9 cellular contexts compared by ENCODE assay signal in genomic region chr19:10872551-10873107, GRCh38. TPM values are rescaled to one million over a fixed set of nuclear protein-coding genes. Genes with fewer than 3 reads are reported as not detected.
A peak's percentile ranks its signal among the peaks of the same experiment; 100 is the strongest.
DNase-seq lines count a peak whose midpoint lies in the region; ATAC-seq, FAIRE-seq and TF ChIP-seq lines count a peak whose summit lies in the region.
"Had no signal": no experiment of that assay in that cellular context is flagged by ENCODE, and none has a peak within 500 bp of the region (broad histone marks: within the 10 kb centered on the region; RNA-seq: fewer than 3 reads in every experiment).

No MANE protein-coding gene starts in this region.

- peak overlapping the region; percentile 98 for H3K4me3 ChIP-seq in A673 (ENCODE audit: low read depth, low read length, poor library complexity, severe bottlenecking)
- peak overlapping the region; percentile 68 for H3K4me3 ChIP-seq in GM12878
- H3K4me3 ChIP-seq in muscle layer of colon (ENCODE audit: low read depth in 1 of 2, low read length in 2 of 2), result peak overlapping the region; percentile 66 to 84

- H3K27me3 ChIP-seq in A673 (replicated peaks; ENCODE audit: insufficient read depth, low read depth, low read length, poor library complexity) (no peaks in the 10 kb centered on the region), GM12878 (replicated peaks in 1 of 2; ENCODE audit: control insufficient read depth in 2 of 2, insufficient read depth in 2 of 2, low read length in 1 of 2) (no peaks in the 10 kb centered on the region), muscle layer of colon (ENCODE audit: control insufficient read depth in 1 of 2, insufficient read depth in 2 of 2, low read length in 2 of 2) (no peaks in the 10 kb centered on the region)

- under 1% methylated on average over 16 of the region's 16 CpGs for WGBS in GM12878 (ENCODE audit: insufficient coverage, insufficient replicate concordance, low lambda C conversion rate, missing lambda C conversion rate)

- SMC1A ChIA-PET in GM12878 (lab: Charles Lee; ENCODE audit: uncharacterized antibody, unreplicated experiment), result interaction anchor here (0.7 to 4.5 kb wide), 14 partner anchors 8 to 155 kb away, joined by 3 to 28 read pairs (median 6); partner anchors contain the start of genes DNM2 and TMED1

- peak overlapping the region; percentile 78 for H3K9ac ChIP-seq in GM12878 (ENCODE audit: control insufficient read depth, insufficient read depth, low read length)
- H3K9ac ChIP-seq in muscle layer of colon (ENCODE audit: low read length), result peak overlapping the region; percentile 71

- 0 out of 2 replicates have a peak, but pooled peaks have one; percentile 4 for TF ChIP-seq CTCF in A673 (conservative IDR thresholded peaks at IDR 0.05; ENCODE audit: low read depth, low read length)
- no peak for TF ChIP-seq CTCF in GM12878 (IDR thresholded peaks at IDR 0.05 in 2 of 3, conservative IDR thresholded peaks at IDR 0.05 in 1 of 3; ENCODE audit: control insufficient read depth in 2 of 3, extremely low read depth in 1 of 3, insufficient read depth in 1 of 3, low read depth in 3 of 3, low read length in 3 of 3)
- no peak for TF ChIP-seq CTCF in GM13976 (IDR thresholded peaks at IDR 0.05; ENCODE audit: borderline replicate concordance, control extremely low read depth, extremely low read depth, insufficient read depth, missing control alignments)

- no peak for TF ChIP-seq POLR2A in GM12878 (IDR thresholded peaks at IDR 0.05; ENCODE audit: low read depth, low read length)

- H3K27me3 Mint-ChIP-seq in IgD-negative memory B cell, result no peaks in the 10 kb centered on the region

- peak overlapping the region; percentile 96 for H3K4me2 ChIP-seq in GM12878 (ENCODE audit: control insufficient read depth, insufficient read depth)

- no peaks in the 10 kb centered on the region for H4K20me1 ChIP-seq in GM12878 (ENCODE audit: control insufficient read depth, insufficient read depth)

- H3K4me1 Mint-ChIP-seq in IgD-negative memory B cell, result peaks cover 21 to 34% (median 25%) of the 10 kb centered on the region in 3 donors

- FAIRE-seq in GM12878 (lab: Jason Lieb, UNC), result no peak
- FAIRE-seq: islet of Langerhans had no signal

- intact Hi-C loops in A673 (cut with micrococcal nuclease; ENCODE audit: unreplicated experiment), result loop anchor here (5.0 kb wide), 1 partner anchor 55 kb away; the partner anchor contains the start of genes TIMM29 and YIPF2
- intact Hi-C loops in GM12878 (cut with micrococcal nuclease; ENCODE audit: unreplicated experiment), result loop anchor here (10.0 kb wide), 1 partner anchor 692 kb away; no protein-coding TSS in a partner anchor

- no TSS peak for BruUV-seq in A673 (replicated peaks; lab: Mats Ljungman, UMichigan)
- BruUV-seq in GM12878 (replicated peaks; lab: Mats Ljungman, UMichigan), result TSS peak; percentile 66

- H3K27ac Mint-ChIP-seq in IgD-negative memory B cell, result peak overlapping the region; percentile 61 to 83 (median 78)

- H3K36me3 ChIP-seq in A673 (ENCODE audit: insufficient read depth, low read length, poor library complexity, severe bottlenecking), result no peaks in the 10 kb centered on the region
- no peaks in the 10 kb centered on the region for H3K36me3 ChIP-seq in GM12878 (ENCODE audit: control insufficient read depth in 2 of 2, insufficient read depth in 2 of 2, low read length in 1 of 2)
- H3K36me3 ChIP-seq in muscle layer of colon (ENCODE audit: insufficient read depth, low read length), result no peaks in the 10 kb centered on the region

- peak overlapping the region; percentile 22 for H2AFZ ChIP-seq in GM12878 (ENCODE audit: control insufficient read depth, low read depth, low read length)

- H3K9me3 ChIP-seq in A673 (ENCODE audit: low read depth, low read length, poor library complexity, severe bottlenecking), result no peaks in the 10 kb centered on the region
- no peaks in the 10 kb centered on the region for H3K9me3 ChIP-seq in GM12878 (replicated peaks; ENCODE audit: control insufficient read depth, insufficient read depth, low read length)
- H3K9me3 ChIP-seq in muscle layer of colon (ENCODE audit: low read length), result no peaks in the 10 kb centered on the region

- H3K79me2 ChIP-seq in GM12878 (ENCODE audit: control insufficient read depth, insufficient read depth, low read length), result peaks cover 53% of the 10 kb centered on the region

- H3K36me3 Mint-ChIP-seq in IgD-negative memory B cell, result peaks cover 4% of the 10 kb centered on the region

- RAD21 ChIA-PET in GM12878 (lab: Charles Lee; ENCODE audit: unreplicated experiment), result interaction anchor here (1.0 to 4.4 kb wide), 10 partner anchors 15 to 218 kb away, joined by 3 to 42 read pairs (median 5); partner anchors contain the start of genes DNM2, LDLR, TIMM29 and TMED1

- DNase-seq in A673 (ENCODE audit: low spot score) (peak; percentile 39), GM12878 (ENCODE audit: low read depth, low spot score) (no peak), SIG-M5 treated with dmso at 0.1 percent for 504 hours (lab: John Stamatoyannopoulos, UW; ENCODE audit: unreplicated experiment) (no peak), GM13976 (ENCODE audit: low spot score) (no peak), NCI-H1436 (lab: John Stamatoyannopoulos, UW) (no peak)

- CTCF ChIA-PET in A673 (lab: Charles Lee) (interaction anchor here (0.6 to 1.6 kb wide), 6 partner anchors 13 to 155 kb away, joined by 3 to 7 read pairs (median 4); partner anchors contain the start of gene DNM2), GM12878 (lab: Yijun Ruan, JAX) (interaction anchor here (0.5 to 3.9 kb wide), 21 partner anchors 8 to 785 kb away, joined by 3 to 24 read pairs (median 4); partner anchors contain the start of genes LDLR, SPC24 and TMED1)

- peaks cover 11% of the 10 kb centered on the region for H3K4me1 ChIP-seq in A673 (ENCODE audit: insufficient read depth, low read length, poor library complexity, severe bottlenecking)
- H3K4me1 ChIP-seq in GM12878 (ENCODE audit: control insufficient read depth, insufficient read depth, low read length), result peaks cover 48% of the 10 kb centered on the region
- H3K4me1 ChIP-seq in muscle layer of colon (ENCODE audit: insufficient read depth, low read length), result peaks cover 23% of the 10 kb centered on the region

- in situ Hi-C loops in GM12878 (cut with MboI), result no loop called here
- in situ Hi-C loops in GM13976 (cut with MboI; ENCODE audit: low sequenced_read_pairs, unreplicated experiment), result no loop called here

- POLR2A ChIA-PET in A673 (lab: Charles Lee; ENCODE audit: low non-redundant PET), result interaction anchor here (0.6 kb wide), 1 partner anchor 160 kb away, joined by 5 read pairs; no protein-coding TSS in a partner anchor
- POLR2A ChIA-PET in GM12878 (lab: Charles Lee), result interaction anchor here (0.5 to 1.7 kb wide), 15 partner anchors 9 to 474 kb away, joined by 3 to 11 read pairs (median 4); partner anchors contain the start of genes CCDC159, LDLR and TMEM205

- H3K9me3 Mint-ChIP-seq in IgD-negative memory B cell, result no peaks in the 10 kb centered on the region

- peak overlapping the region; percentile 80 to 93 (median 86) for H3K4me3 Mint-ChIP-seq in IgD-negative memory B cell

- TF ChIP-seq EP300 in GM12878 (IDR thresholded peaks at IDR 0.05; ENCODE audit: borderline replicate concordance in 1 of 2, control insufficient read depth in 1 of 2, low read depth in 2 of 2, low read length in 2 of 2), result no peak

- H3K27ac ChIP-seq in A673 (ENCODE audit: low read depth, low read length, poor library complexity, severe bottlenecking), result peak overlapping the region; percentile 98
- peak overlapping the region; percentile 90 for H3K27ac ChIP-seq in GM12878 (ENCODE audit: control insufficient read depth, insufficient read depth)
- peak overlapping the region; percentile 78 for H3K27ac ChIP-seq in muscle layer of colon (ENCODE audit: low read depth, low read length)

- ATAC-seq in GM12878 (no peak), GM19351 (IDR thresholded peaks at IDR 0.05; ENCODE audit: unreplicated experiment) (no peak)

- TF ChIP-seq RAD21 in GM12878 (IDR thresholded peaks at IDR 0.05; ENCODE audit: insufficient read depth, low read depth, low read length), result no peak

RNA-seq across cellular contexts. Expression of gene CARM1, which starts 1.3 kb away (rescaled TPM):
- 78.7 and 81.5 TPM in 2 replicates for total RNA-seq in A673 (2021)
- polyA plus RNA-seq in IgD-negative memory B cell, result 1.4 TPM
- 38.1 and 42.1 TPM in 2 replicates for total RNA-seq in GM12878 (2013; cell fraction: nucleolus; rRNA removed)
- total RNA-seq in GM12878 (2014; rRNA removed), result 44.0 and 56.8 TPM in 2 replicates
- total RNA-seq in GM12878 (2014; rRNA removed; fragmentation: Illumina TruSeq; extraction: Trizol), result 26.8 and 30.9 TPM in 2 replicates
- 115 and 116 TPM in 2 replicates for total RNA-seq in GM12878 (2021)
- 22.4 TPM for polyA plus RNA-seq in GM12878 (2011; ENCODE audit: low read depth)
- polyA plus RNA-seq in GM12878 (2011; rRNA removed), result 17.7 and 48.6 TPM in 2 replicates
- 50.4 and 74.2 TPM in 2 replicates for polyA plus RNA-seq in GM12878 (2011; cell fraction: cytosol; rRNA removed)
- polyA plus RNA-seq in GM12878 (2011; cell fraction: nucleus; rRNA removed), result 121 and 141 TPM in 2 replicates
- polyA plus RNA-seq in GM12878 (2012), result 55.3 and 65.7 TPM in 2 replicates
- 33.0 and 63.5 TPM in 2 replicates for polyA plus RNA-seq in GM12878 (2014; fragmentation: Illumina TruSeq; extraction: Trizol)
- polyA plus RNA-seq in GM12878 (2014; fragmentation: Nextera tagmentation; extraction: Ambion mirVana), result under 1 TPM; 0.45 to 0.49 TPM
- polyA plus RNA-seq in GM12878 (2014; rRNA removed), result 95.6 and 113 TPM in 2 replicates
- polyA plus RNA-seq in GM12878 (2016; fragmentation: Nextera tagmentation; extraction: Ambion mirVana), result 10 to 100 TPM; 10.1 to 12.0 TPM
- 35.9 and 56.0 TPM in 2 replicates for polyA minus RNA-seq in GM12878 (2011; rRNA and poly(A)+ RNA removed)
- polyA minus RNA-seq in GM12878 (2011; cell fraction: cytosol; rRNA and poly(A)+ RNA removed), result 29.0 and 34.2 TPM in 2 replicates
- 15.0 and 29.0 TPM in 2 replicates for polyA minus RNA-seq in GM12878 (2011; cell fraction: nucleus; rRNA and poly(A)+ RNA removed)

RNA-seq across cellular contexts. Expression of gene C19orf38, which starts 24.4 kb away (rescaled TPM):
- total RNA-seq in A673 (2021) (not detected in 2 replicates), GM12878 (2014; rRNA removed) (6.5 and 6.9 TPM in 2 replicates), GM12878 (2014; rRNA removed; fragmentation: Illumina TruSeq; extraction: Trizol) (7.5 and 7.6 TPM in 2 replicates), GM12878 (2021) (5.3 and 6.5 TPM in 2 replicates)
- polyA plus RNA-seq in IgD-negative memory B cell (6.5 TPM), GM12878 (2011; rRNA removed) (1.8 and 3.0 TPM in 2 replicates), GM12878 (2014; fragmentation: Illumina TruSeq; extraction: Trizol) (2.4 and 6.0 TPM in 2 replicates), GM12878 (2014; fragmentation: Nextera tagmentation; extraction: Ambion mirVana) (1 to 10 TPM; 2.6 to 4.8 TPM), GM12878 (2014; rRNA removed) (6.3 and 6.7 TPM in 2 replicates), GM12878 (2016; fragmentation: Nextera tagmentation; extraction: Ambion mirVana) (1 to 10 TPM; 4.2 to 4.8 TPM)
- total RNA-seq in GM12878 (2013; cell fraction: nucleolus; rRNA removed), result 12.2 and 13.1 TPM in 2 replicates
- polyA plus RNA-seq in GM12878 (2011; ENCODE audit: low read depth), result 3.5 TPM
- polyA plus RNA-seq in GM12878 (2011; cell fraction: cytosol; rRNA removed), result 4.1 and 4.6 TPM in 2 replicates
- polyA plus RNA-seq in GM12878 (2011; cell fraction: nucleus; rRNA removed), result 2.1 and 2.7 TPM in 2 replicates
- polyA plus RNA-seq in GM12878 (2012), result 5.8 and 7.9 TPM in 2 replicates
- 1.5 and 2.5 TPM in 2 replicates for polyA minus RNA-seq in GM12878 (2011; rRNA and poly(A)+ RNA removed)
- 1.2 and 1.6 TPM in 2 replicates for polyA minus RNA-seq in GM12878 (2011; cell fraction: cytosol; rRNA and poly(A)+ RNA removed)
- polyA minus RNA-seq in GM12878 (2011; cell fraction: nucleus; rRNA and poly(A)+ RNA removed), result 0.60 and 1.6 TPM in 2 replicates

RNA-seq across cellular contexts. Expression of gene TMED1, which starts 36.6 kb away (rescaled TPM):
- total RNA-seq in A673 (2021), result 23.1 and 27.3 TPM in 2 replicates
- polyA plus RNA-seq in IgD-negative memory B cell, result 26.9 TPM
- 9.3 and 10.1 TPM in 2 replicates for total RNA-seq in GM12878 (2013; cell fraction: nucleolus; rRNA removed)
- total RNA-seq in GM12878 (2014; rRNA removed), result 14.9 TPM in 2 replicates
- 9.1 and 9.2 TPM in 2 replicates for total RNA-seq in GM12878 (2014; rRNA removed; fragmentation: Illumina TruSeq; extraction: Trizol)
- total RNA-seq in GM12878 (2021), result 15.7 and 15.8 TPM in 2 replicates
- polyA plus RNA-seq in GM12878 (2011; ENCODE audit: low read depth), result 6.3 TPM
- polyA plus RNA-seq in GM12878 (2011; rRNA removed), result 11.2 and 15.7 TPM in 2 replicates
- 18.3 and 28.8 TPM in 2 replicates for polyA plus RNA-seq in GM12878 (2011; cell fraction: cytosol; rRNA removed)
- polyA plus RNA-seq in GM12878 (2011; cell fraction: nucleus; rRNA removed), result 9.0 and 9.9 TPM in 2 replicates
- 14.9 and 17.2 TPM in 2 replicates for polyA plus RNA-seq in GM12878 (2012)
- polyA plus RNA-seq in GM12878 (2014; fragmentation: Illumina TruSeq; extraction: Trizol), result 2.6 and 4.1 TPM in 2 replicates
- polyA plus RNA-seq in GM12878 (2014; fragmentation: Nextera tagmentation; extraction: Ambion mirVana), result 1 to 10 TPM in 1 of 2 experiments, under 1 TPM in 1; 0.60 to 2.8 TPM
- 9.8 and 12.2 TPM in 2 replicates for polyA plus RNA-seq in GM12878 (2014; rRNA removed)
- polyA plus RNA-seq in GM12878 (2016; fragmentation: Nextera tagmentation; extraction: Ambion mirVana), result 10 to 100 TPM; 22.9 to 23.1 TPM
- polyA minus RNA-seq in GM12878 (2011; rRNA and poly(A)+ RNA removed), result 11.2 and 11.6 TPM in 2 replicates
- polyA minus RNA-seq in GM12878 (2011; cell fraction: cytosol; rRNA and poly(A)+ RNA removed), result 5.0 and 8.6 TPM in 2 replicates
- 2.4 and 2.7 TPM in 2 replicates for polyA minus RNA-seq in GM12878 (2011; cell fraction: nucleus; rRNA and poly(A)+ RNA removed)

RNA-seq across cellular contexts. Expression of gene YIPF2, which starts 55.8 kb away (rescaled TPM):
- total RNA-seq in A673 (2021), result 24.5 and 24.6 TPM in 2 replicates
- 10.2 TPM for polyA plus RNA-seq in IgD-negative memory B cell
- total RNA-seq in GM12878 (2013; cell fraction: nucleolus; rRNA removed), result 26.2 and 26.3 TPM in 2 replicates
- 33.4 and 36.4 TPM in 2 replicates for total RNA-seq in GM12878 (2014; rRNA removed)
- total RNA-seq in GM12878 (2014; rRNA removed; fragmentation: Illumina TruSeq; extraction: Trizol), result 10.6 and 14.9 TPM in 2 replicates
- 26.5 and 28.4 TPM in 2 replicates for total RNA-seq in GM12878 (2021)
- polyA plus RNA-seq in GM12878 (2011; ENCODE audit: low read depth), result 23.9 TPM
- polyA plus RNA-seq in GM12878 (2011; rRNA removed), result 10.0 and 17.2 TPM in 2 replicates
- polyA plus RNA-seq in GM12878 (2011; cell fraction: cytosol; rRNA removed), result 34.7 and 43.9 TPM in 2 replicates
- polyA plus RNA-seq in GM12878 (2011; cell fraction: nucleus; rRNA removed), result 45.4 and 49.0 TPM in 2 replicates
- 45.0 and 45.2 TPM in 2 replicates for polyA plus RNA-seq in GM12878 (2012)
- 1.8 and 8.1 TPM in 2 replicates for polyA plus RNA-seq in GM12878 (2014; fragmentation: Illumina TruSeq; extraction: Trizol)
- 1 to 10 TPM in 1 of 2 experiments, under 1 TPM in 1; 0.92 to 3.9 TPM for polyA plus RNA-seq in GM12878 (2014; fragmentation: Nextera tagmentation; extraction: Ambion mirVana)
- 31.7 and 38.9 TPM in 2 replicates for polyA plus RNA-seq in GM12878 (2014; rRNA removed)
- polyA plus RNA-seq in GM12878 (2016; fragmentation: Nextera tagmentation; extraction: Ambion mirVana), result 10 to 100 TPM; 18.1 to 19.6 TPM
- polyA minus RNA-seq in GM12878 (2011; rRNA and poly(A)+ RNA removed), result 13.9 and 31.1 TPM in 2 replicates
- polyA minus RNA-seq in GM12878 (2011; cell fraction: cytosol; rRNA and poly(A)+ RNA removed), result 17.4 and 18.8 TPM in 2 replicates
- 9.4 and 9.9 TPM in 2 replicates for polyA minus RNA-seq in GM12878 (2011; cell fraction: nucleus; rRNA and poly(A)+ RNA removed)

RNA-seq across cellular contexts. Expression of gene TIMM29, which starts 56.0 kb away (rescaled TPM):
- total RNA-seq in A673 (2021) (30.0 and 32.5 TPM in 2 replicates), GM12878 (2014; rRNA removed) (25.1 and 25.8 TPM in 2 replicates), GM12878 (2014; rRNA removed; fragmentation: Illumina TruSeq; extraction: Trizol) (11.0 TPM in 2 replicates), GM12878 (2021) (20.9 and 22.7 TPM in 2 replicates)
- polyA plus RNA-seq in IgD-negative memory B cell (31.1 TPM), GM12878 (2011; rRNA removed) (9.6 and 10.2 TPM in 2 replicates), GM12878 (2014; fragmentation: Illumina TruSeq; extraction: Trizol) (6.2 and 8.2 TPM in 2 replicates), GM12878 (2014; fragmentation: Nextera tagmentation; extraction: Ambion mirVana) (1 to 10 TPM; 2.4 to 6.5 TPM), GM12878 (2014; rRNA removed) (15.9 and 17.6 TPM in 2 replicates), GM12878 (2016; fragmentation: Nextera tagmentation; extraction: Ambion mirVana) (10 to 100 TPM; 27.4 to 27.9 TPM)
- total RNA-seq in GM12878 (2013; cell fraction: nucleolus; rRNA removed), result 18.1 and 19.1 TPM in 2 replicates
- 11.1 TPM for polyA plus RNA-seq in GM12878 (2011; ENCODE audit: low read depth)
- polyA plus RNA-seq in GM12878 (2011; cell fraction: cytosol; rRNA removed), result 10.5 and 14.1 TPM in 2 replicates
- polyA plus RNA-seq in GM12878 (2011; cell fraction: nucleus; rRNA removed), result 8.1 and 11.6 TPM in 2 replicates
- 15.7 and 16.8 TPM in 2 replicates for polyA plus RNA-seq in GM12878 (2012)
- 4.8 and 6.3 TPM in 2 replicates for polyA minus RNA-seq in GM12878 (2011; rRNA and poly(A)+ RNA removed)
- 4.6 and 7.4 TPM in 2 replicates for polyA minus RNA-seq in GM12878 (2011; cell fraction: cytosol; rRNA and poly(A)+ RNA removed)
- polyA minus RNA-seq in GM12878 (2011; cell fraction: nucleus; rRNA and poly(A)+ RNA removed), result 3.3 and 6.9 TPM in 2 replicates
